Comparison of ENCODE assay signal across 29 cellular contexts in the genomic region with DNA sequence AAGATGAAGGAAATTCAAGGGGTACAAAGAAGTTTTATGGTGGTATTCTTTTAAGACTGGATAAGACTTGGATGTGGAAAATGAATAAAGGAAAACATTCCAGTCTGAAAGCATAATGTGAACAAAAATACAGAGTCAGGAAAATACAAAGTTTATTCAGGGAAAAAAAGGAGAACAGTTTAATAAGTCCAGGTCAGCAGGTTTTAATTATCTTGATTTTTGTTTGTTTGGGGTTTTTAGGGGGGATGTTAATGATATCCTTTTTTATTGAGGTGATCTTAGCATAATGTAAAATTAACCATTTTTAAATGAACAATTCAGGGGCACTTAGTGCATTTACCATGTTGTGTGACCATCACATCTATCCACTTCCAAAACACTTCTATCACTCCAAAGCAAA.
"Had no signal": no experiment of that assay in that cellular context is flagged by ENCODE, and none has a peak within 500 bp of the region (broad histone marks: within the 10 kb centered on the region; RNA-seq: fewer than 3 reads in every experiment).

No MANE protein-coding gene starts in this region.

- H3K4me3 ChIP-seq: colonic mucosa, coronary artery, dorsolateral prefrontal cortex, esophagus muscularis mucosa, esophagus squamous epithelium, gastrocnemius medialis, gastroesophageal sphincter, heart left ventricle, heart right ventricle, hepatocyte had no signal

- H3K4me2 ChIP-seq: hepatocyte had no signal

- ATAC-seq: effector memory CD8-positive, alpha-beta T cell; esophagus mucosa; foreskin keratinocyte; gastrocnemius medialis; gastroesophageal sphincter; heart left ventricle; heart right ventricle had no signal

- DNase-seq: colonic mucosa; cortex of kidney; dermis blood vessel endothelial cell; dorsolateral prefrontal cortex; effector CD4-positive, alpha-beta T cell; effector CD8-positive, alpha-beta T cell; effector memory CD4-positive, alpha-beta T cell; effector memory CD8-positive, alpha-beta T cell; endodermal cell; erythroblast; esophagus squamous epithelium; foreskin fibroblast; foreskin keratinocyte; foreskin melanocyte; gastrocnemius medialis; glutamatergic neuron; head of caudate nucleus; heart left ventricle; heart right ventricle had no signal

- H3K27ac ChIP-seq: colonic mucosa, coronary artery, dorsolateral prefrontal cortex, epithelial cell of prostate, esophagus muscularis mucosa, esophagus squamous epithelium, foreskin keratinocyte, gastrocnemius medialis, gastroesophageal sphincter, heart left ventricle, heart right ventricle, hepatocyte had no signal

- H3K4me1 ChIP-seq: colonic mucosa, esophagus muscularis mucosa, esophagus squamous epithelium, foreskin keratinocyte, gastrocnemius medialis, gastroesophageal sphincter, heart right ventricle had no signal

- H3K9me3 ChIP-seq: colonic mucosa, esophagus muscularis mucosa, esophagus squamous epithelium, gastrocnemius medialis, gastroesophageal sphincter, heart left ventricle, heart right ventricle had no signal

- FAIRE-seq: colon, endometrium, endothelial cell of umbilical vein, frontal cortex had no signal

- H3K79me2 ChIP-seq: hepatocyte had no signal

- H3K27me3 ChIP-seq: colonic mucosa, dorsolateral prefrontal cortex, esophagus muscularis mucosa, esophagus squamous epithelium, foreskin keratinocyte, gastrocnemius medialis, gastroesophageal sphincter, heart left ventricle, heart right ventricle, hepatocyte had no signal

- H2AFZ ChIP-seq: hepatocyte had no signal
